ENCODE assay signal across 25 cellular contexts in the genomic region with DNA sequence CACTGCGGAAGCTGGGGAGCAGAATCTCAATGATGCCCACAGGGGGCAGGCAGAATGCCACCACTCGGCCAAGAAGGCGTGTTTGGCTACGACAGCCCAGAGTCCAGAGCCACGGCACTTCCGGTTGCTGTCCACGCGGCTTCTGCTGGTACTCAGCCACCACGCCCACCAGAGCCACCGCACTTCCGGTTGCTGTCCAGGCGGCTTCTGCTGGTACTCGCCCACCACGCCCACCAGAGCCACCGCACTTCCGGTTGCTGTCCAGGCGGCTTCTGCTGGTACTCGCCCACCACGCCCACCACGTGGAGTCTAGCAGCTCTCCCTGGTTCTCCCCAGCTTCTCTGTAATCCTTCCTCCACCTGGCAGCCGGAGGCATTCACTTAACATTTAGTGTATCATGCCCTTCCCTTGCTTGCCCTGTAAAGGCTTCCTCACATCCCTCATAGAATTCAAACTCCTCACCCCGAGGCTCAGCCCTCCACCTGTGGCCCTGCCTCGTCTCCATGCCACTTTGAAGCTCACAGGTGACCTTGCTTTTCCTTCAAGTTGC. TPM values are rescaled to one million over a fixed set of nuclear protein-coding genes. Genes with fewer than 3 reads are reported as not detected.
"Had no signal": no experiment of that assay in that cellular context is flagged by ENCODE, and none has a peak within 500 bp of the region (broad histone marks: within the 10 kb centered on the region; RNA-seq: fewer than 3 reads in every experiment).

No MANE protein-coding gene starts in this region.

- ATAC-seq: activated CD4-positive, alpha-beta T cell treated with anti-CD3 and anti-CD28 coated beads for 36 hours; activated T-helper 17 cell treated with anti-CD3 and anti-CD28 coated beads, Interleukin-2, amount 50 U/mL, for 72 hours; PC-3 had no signal

- H3K9me3 Mint-ChIP-seq: activated CD4-positive, alpha-beta memory T cell treated with anti-CD3 and anti-CD28 coated beads, Interleukin-2, amount 10 ng/mL, durations not matched to agents 7 days and 5 days; activated naive CD8-positive, alpha-beta T cell treated with anti-CD3 and anti-CD28 coated beads for 36 hours; activated T-helper 17 cell treated with anti-CD3 and anti-CD28 coated beads, Interleukin-2, amount 50 U/mL, for 72 hours; T-helper 1 cell treated with Interleukin-12 subunit alpha and Interleukin-12 subunit beta and Interleukin-4 antibody, amounts not matched to agents 30 μg/mL and 1 μg/mL, for 36 hours had no signal

- H3K4me1 Mint-ChIP-seq: activated CD4-positive, alpha-beta memory T cell treated with anti-CD3 and anti-CD28 coated beads, Interleukin-2, amount 10 ng/mL, durations not matched to agents 7 days and 5 days; activated naive CD4-positive, alpha-beta T cell treated with anti-CD3 and anti-CD28 coated beads, Interleukin-2, amount 10 ng/mL, durations not matched to agents 7 days and 5 days; activated naive CD8-positive, alpha-beta T cell treated with anti-CD3 and anti-CD28 coated beads for 36 hours; activated T-helper 17 cell treated with anti-CD3 and anti-CD28 coated beads, Interleukin-2, amount 50 U/mL, for 72 hours had no signal

- H3K4me3 Mint-ChIP-seq: activated CD4-positive, alpha-beta memory T cell treated with anti-CD3 and anti-CD28 coated beads, Interleukin-2, amount 10 ng/mL, durations not matched to agents 7 days and 5 days; activated CD4-positive, alpha-beta T cell treated with anti-CD3 and anti-CD28 coated beads for 36 hours; activated naive CD4-positive, alpha-beta T cell treated with anti-CD3 and anti-CD28 coated beads, Interleukin-2, amount 10 ng/mL, durations not matched to agents 7 days and 5 days; activated naive CD8-positive, alpha-beta T cell treated with anti-CD3 and anti-CD28 coated beads for 36 hours; activated T-helper 17 cell treated with anti-CD3 and anti-CD28 coated beads, Interleukin-2, amount 50 U/mL, for 72 hours; T-helper 1 cell treated with Interleukin-12 subunit alpha and Interleukin-12 subunit beta and Interleukin-4 antibody, amounts not matched to agents 30 μg/mL and 1 μg/mL, for 36 hours had no signal

- H3K36me3 ChIP-seq: WERI-Rb-1 had no signal

- DNase-seq: activated CD4-positive, alpha-beta memory T cell treated with anti-CD3 and anti-CD28 coated beads, Interleukin-2, amount 10 ng/mL, durations not matched to agents 7 days and 5 days; activated CD4-positive, alpha-beta T cell treated with anti-CD3 and anti-CD28 coated beads for 36 hours; activated CD4-positive, alpha-beta T cell treated with anti-CD3 and anti-CD28 coated beads, Interleukin-2, amount 50 U/mL, for 1 hour; activated gamma-delta T cell; activated naive CD4-positive, alpha-beta T cell treated with anti-CD3 and anti-CD28 coated beads, Interleukin-2, amount 10 ng/mL, durations not matched to agents 7 days and 5 days; activated naive CD8-positive, alpha-beta T cell treated with anti-CD3 and anti-CD28 coated beads for 36 hours; activated T-cell treated with anti-CD3 and anti-CD28 coated beads for 4 hours; activated T-cell treated with anti-CD3 and anti-CD28 coated beads, Interleukin-2, amount 50 U/mL, for 48 hours; cerebellar nuclear complex; KG1; NCI-H1092 treated with DMSO at 0.1 percent for 48 hours; NCI-H1436; NCI-H1694 treated with DMSO at 0.1 percent for 48 hours; NCI-H2029 treated with DMSO at 0.1 percent for 48 hours; NCI-H345; NCI-H510A treated with DMSO at 0.1 percent for 48 hours; NCI-H69; PC-3; SHP77 treated with DMSO at 0.1 percent for 48 hours; WERI-Rb-1 had no signal

- H3K27ac ChIP-seq: WERI-Rb-1 had no signal

- H3K36me3 Mint-ChIP-seq: activated naive CD4-positive, alpha-beta T cell treated with anti-CD3 and anti-CD28 coated beads, Interleukin-2, amount 10 ng/mL, durations not matched to agents 7 days and 5 days; activated naive CD8-positive, alpha-beta T cell treated with anti-CD3 and anti-CD28 coated beads for 36 hours had no signal

- H3K27ac Mint-ChIP-seq: activated CD4-positive, alpha-beta memory T cell treated with anti-CD3 and anti-CD28 coated beads, Interleukin-2, amount 10 ng/mL, durations not matched to agents 7 days and 5 days; activated CD4-positive, alpha-beta T cell treated with anti-CD3 and anti-CD28 coated beads for 36 hours; activated naive CD4-positive, alpha-beta T cell treated with anti-CD3 and anti-CD28 coated beads, Interleukin-2, amount 10 ng/mL, durations not matched to agents 7 days and 5 days; activated naive CD8-positive, alpha-beta T cell treated with anti-CD3 and anti-CD28 coated beads for 36 hours; activated T-helper 17 cell treated with anti-CD3 and anti-CD28 coated beads, Interleukin-2, amount 50 U/mL, for 72 hours; T-helper 1 cell treated with Interleukin-12 subunit alpha and Interleukin-12 subunit beta and Interleukin-4 antibody, amounts not matched to agents 30 μg/mL and 1 μg/mL, for 36 hours had no signal

- H3K27me3 Mint-ChIP-seq: activated CD4-positive, alpha-beta memory T cell treated with anti-CD3 and anti-CD28 coated beads, Interleukin-2, amount 10 ng/mL, durations not matched to agents 7 days and 5 days; activated naive CD4-positive, alpha-beta T cell treated with anti-CD3 and anti-CD28 coated beads, Interleukin-2, amount 10 ng/mL, durations not matched to agents 7 days and 5 days; activated naive CD8-positive, alpha-beta T cell treated with anti-CD3 and anti-CD28 coated beads for 36 hours had no signal

- FAIRE-seq: RCC 7860 had no signal

RNA-seq across cellular contexts. Expression of a gene that starts 40.1 kb away (rescaled TPM):
- total RNA-seq: activated CD4-positive, alpha-beta memory T cell treated with anti-CD3 and anti-CD28 coated beads, Interleukin-2, amount 10 ng/mL, durations not matched to agents 7 days and 5 days; activated CD4-positive, alpha-beta T cell treated with anti-CD3 and anti-CD28 coated beads for 36 hours; activated CD8-positive, alpha-beta memory T cell treated with anti-CD3 and anti-CD28 coated beads for 36 hours; activated naive CD8-positive, alpha-beta T cell treated with anti-CD3 and anti-CD28 coated beads for 36 hours; activated T-helper 17 cell treated with anti-CD3 and anti-CD28 coated beads, Interleukin-2, amount 50 U/mL, for 72 hours; PC-3; SK-MEL-5 had no signal
